ENCODE assay signal across 1 cellular context in the genomic region with DNA sequence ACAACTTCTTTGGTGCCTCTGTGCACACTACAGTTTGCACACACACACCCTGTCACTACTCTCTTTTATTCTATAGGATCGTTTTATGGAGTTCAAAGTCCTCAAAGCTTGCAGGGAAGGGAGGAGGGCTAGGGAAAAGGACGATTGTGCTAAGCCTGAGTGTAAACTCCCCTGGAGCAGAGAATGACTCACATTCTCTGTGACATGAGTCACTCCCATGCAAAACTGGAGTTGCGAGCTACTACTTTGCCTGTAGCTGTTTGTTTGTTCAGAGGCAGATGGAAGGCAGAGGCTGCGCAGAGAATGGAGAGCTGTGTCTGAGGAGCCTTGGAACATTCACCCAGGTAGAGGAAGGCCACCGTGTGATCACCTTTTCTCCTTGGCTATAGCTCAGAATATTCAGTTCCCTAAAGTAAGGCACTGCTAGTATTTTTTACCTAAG.
TF ChIP-seq lines count a peak whose summit lies in the region.

No MANE protein-coding gene starts in this region.

TF ChIP-seq in HepG2, 621 proteins besides CTCF, POLR2A, EP300 and RAD21 (continued from another document and continues in another):
- TF ChIP-seq, protein P1, sequence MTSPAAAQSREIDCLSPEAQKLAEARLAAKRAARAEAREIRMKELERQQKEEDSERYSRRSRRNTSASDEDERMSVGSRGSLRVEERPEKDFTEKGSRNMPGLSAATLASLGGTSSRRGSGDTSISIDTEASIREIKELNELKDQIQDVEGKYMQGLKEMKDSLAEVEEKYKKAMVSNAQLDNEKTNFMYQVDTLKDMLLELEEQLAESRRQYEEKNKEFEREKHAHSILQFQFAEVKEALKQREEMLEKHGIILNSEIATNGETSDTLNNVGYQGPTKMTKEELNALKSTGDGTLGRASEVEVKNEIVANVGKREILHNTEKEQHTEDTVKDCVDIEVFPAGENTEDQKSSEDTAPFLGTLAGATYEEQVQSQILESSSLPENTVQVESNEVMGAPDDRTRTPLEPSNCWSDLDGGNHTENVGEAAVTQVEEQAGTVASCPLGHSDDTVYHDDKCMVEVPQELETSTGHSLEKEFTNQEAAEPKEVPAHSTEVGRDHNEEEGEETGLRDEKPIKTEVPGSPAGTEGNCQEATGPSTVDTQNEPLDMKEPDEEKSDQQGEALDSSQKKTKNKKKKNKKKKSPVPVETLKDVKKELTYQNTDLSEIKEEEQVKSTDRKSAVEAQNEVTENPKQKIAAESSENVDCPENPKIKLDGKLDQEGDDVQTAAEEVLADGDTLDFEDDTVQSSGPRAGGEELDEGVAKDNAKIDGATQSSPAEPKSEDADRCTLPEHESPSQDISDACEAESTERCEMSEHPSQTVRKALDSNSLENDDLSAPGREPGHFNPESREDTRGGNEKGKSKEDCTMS (CRISPR knock-in tag; conservative IDR thresholded peaks at IDR 0.05) = no peak
- no peak for TF ChIP-seq ARNT (IDR thresholded peaks at IDR 0.05)
- TF ChIP-seq ZNF772 (CRISPR knock-in tag; IDR thresholded peaks at IDR 0.05) = peak; percentile 63; the same call in 1 of the 2 replicates
- no peak for TF ChIP-seq SMAD9 (CRISPR knock-in tag; IDR thresholded peaks at IDR 0.05)
- no peak for TF ChIP-seq SETDB1 (CRISPR knock-in tag; IDR thresholded peaks at IDR 0.05; ENCODE audit: borderline replicate concordance)
- peak; percentile 53 for TF ChIP-seq CEBPG (CRISPR knock-in tag; IDR thresholded peaks at IDR 0.05)
- no peak for TF ChIP-seq HNRNPK (IDR thresholded peaks at IDR 0.05; ENCODE audit: low read depth, low read length, poor library complexity, severe bottlenecking)
- no peak for TF ChIP-seq CC2D1A (CRISPR knock-in tag; IDR thresholded peaks at IDR 0.05)
- 0 out of 2 replicates have a peak, but pooled peaks have one; percentile 72 for TF ChIP-seq MEIS2 (CRISPR knock-in tag; IDR thresholded peaks at IDR 0.05)
- TF ChIP-seq BRD4 (CRISPR knock-in tag; IDR thresholded peaks at IDR 0.05) = no peak
- TF ChIP-seq ETV5 (CRISPR knock-in tag; IDR thresholded peaks at IDR 0.05; ENCODE audit: borderline replicate concordance) = peak; percentile 56; the same call in 1 of the 2 replicates
- peak; percentile 57; the same call in 1 of the 2 replicates for TF ChIP-seq ZNF788 (CRISPR knock-in tag; IDR thresholded peaks at IDR 0.05; ENCODE audit: borderline replicate concordance)
- TF ChIP-seq TRIM24 (CRISPR knock-in tag; IDR thresholded peaks at IDR 0.05) = no peak; the same call in none of the 2 replicates
- TF ChIP-seq ZHX2 (IDR thresholded peaks at IDR 0.05; ENCODE audit: low read depth) = no peak
- TF ChIP-seq ZHX2 (CRISPR knock-in tag; IDR thresholded peaks at IDR 0.05; ENCODE audit: borderline replicate concordance) = no peak
- peak; percentile 78 for TF ChIP-seq ZFP90 (CRISPR knock-in tag; IDR thresholded peaks at IDR 0.05; ENCODE audit: borderline replicate concordance)
- TF ChIP-seq ZNF207 (IDR thresholded peaks at IDR 0.05; ENCODE audit: borderline replicate concordance) = no peak
- TF ChIP-seq SUZ12 (IDR thresholded peaks at IDR 0.05; ENCODE audit: low read depth, low read length) = no peak
- TF ChIP-seq ZNF382 (CRISPR knock-in tag; IDR thresholded peaks at IDR 0.05; ENCODE audit: borderline replicate concordance) = no peak
- TF ChIP-seq, protein P2, sequence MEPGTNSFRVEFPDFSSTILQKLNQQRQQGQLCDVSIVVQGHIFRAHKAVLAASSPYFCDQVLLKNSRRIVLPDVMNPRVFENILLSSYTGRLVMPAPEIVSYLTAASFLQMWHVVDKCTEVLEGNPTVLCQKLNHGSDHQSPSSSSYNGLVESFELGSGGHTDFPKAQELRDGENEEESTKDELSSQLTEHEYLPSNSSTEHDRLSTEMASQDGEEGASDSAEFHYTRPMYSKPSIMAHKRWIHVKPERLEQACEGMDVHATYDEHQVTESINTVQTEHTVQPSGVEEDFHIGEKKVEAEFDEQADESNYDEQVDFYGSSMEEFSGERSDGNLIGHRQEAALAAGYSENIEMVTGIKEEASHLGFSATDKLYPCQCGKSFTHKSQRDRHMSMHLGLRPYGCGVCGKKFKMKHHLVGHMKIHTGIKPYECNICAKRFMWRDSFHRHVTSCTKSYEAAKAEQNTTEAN (CRISPR knock-in tag; conservative IDR thresholded peaks at IDR 0.05) = peak; percentile 100
- TF ChIP-seq ARNT2 (CRISPR knock-in tag; IDR thresholded peaks at IDR 0.05; ENCODE audit: low read depth) = no peak
- TF ChIP-seq ZNF597 (CRISPR knock-in tag; IDR thresholded peaks at IDR 0.05) = no peak
- TF ChIP-seq, protein P3, sequence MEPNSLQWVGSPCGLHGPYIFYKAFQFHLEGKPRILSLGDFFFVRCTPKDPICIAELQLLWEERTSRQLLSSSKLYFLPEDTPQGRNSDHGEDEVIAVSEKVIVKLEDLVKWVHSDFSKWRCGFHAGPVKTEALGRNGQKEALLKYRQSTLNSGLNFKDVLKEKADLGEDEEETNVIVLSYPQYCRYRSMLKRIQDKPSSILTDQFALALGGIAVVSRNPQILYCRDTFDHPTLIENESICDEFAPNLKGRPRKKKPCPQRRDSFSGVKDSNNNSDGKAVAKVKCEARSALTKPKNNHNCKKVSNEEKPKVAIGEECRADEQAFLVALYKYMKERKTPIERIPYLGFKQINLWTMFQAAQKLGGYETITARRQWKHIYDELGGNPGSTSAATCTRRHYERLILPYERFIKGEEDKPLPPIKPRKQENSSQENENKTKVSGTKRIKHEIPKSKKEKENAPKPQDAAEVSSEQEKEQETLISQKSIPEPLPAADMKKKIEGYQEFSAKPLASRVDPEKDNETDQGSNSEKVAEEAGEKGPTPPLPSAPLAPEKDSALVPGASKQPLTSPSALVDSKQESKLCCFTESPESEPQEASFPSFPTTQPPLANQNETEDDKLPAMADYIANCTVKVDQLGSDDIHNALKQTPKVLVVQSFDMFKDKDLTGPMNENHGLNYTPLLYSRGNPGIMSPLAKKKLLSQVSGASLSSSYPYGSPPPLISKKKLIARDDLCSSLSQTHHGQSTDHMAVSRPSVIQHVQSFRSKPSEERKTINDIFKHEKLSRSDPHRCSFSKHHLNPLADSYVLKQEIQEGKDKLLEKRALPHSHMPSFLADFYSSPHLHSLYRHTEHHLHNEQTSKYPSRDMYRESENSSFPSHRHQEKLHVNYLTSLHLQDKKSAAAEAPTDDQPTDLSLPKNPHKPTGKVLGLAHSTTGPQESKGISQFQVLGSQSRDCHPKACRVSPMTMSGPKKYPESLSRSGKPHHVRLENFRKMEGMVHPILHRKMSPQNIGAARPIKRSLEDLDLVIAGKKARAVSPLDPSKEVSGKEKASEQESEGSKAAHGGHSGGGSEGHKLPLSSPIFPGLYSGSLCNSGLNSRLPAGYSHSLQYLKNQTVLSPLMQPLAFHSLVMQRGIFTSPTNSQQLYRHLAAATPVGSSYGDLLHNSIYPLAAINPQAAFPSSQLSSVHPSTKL (CRISPR knock-in tag; IDR thresholded peaks at IDR 0.05) = peak; percentile 93
- TF ChIP-seq CCAR2 (optimal IDR thresholded peaks at IDR 0.05; ENCODE audit: low read depth, low read length) = no peak
- TF ChIP-seq ZFP37 (CRISPR knock-in tag; IDR thresholded peaks at IDR 0.05; ENCODE audit: borderline replicate concordance) = no peak
- no peak for TF ChIP-seq ETS1 (CRISPR knock-in tag; IDR thresholded peaks at IDR 0.05)
- peak; percentile 83 for TF ChIP-seq MIER3 (CRISPR knock-in tag; IDR thresholded peaks at IDR 0.05; ENCODE audit: borderline replicate concordance)
- TF ChIP-seq ZNF670 (CRISPR knock-in tag; IDR thresholded peaks at IDR 0.05; ENCODE audit: borderline replicate concordance) = no peak
- TF ChIP-seq ADNP (CRISPR knock-in tag; IDR thresholded peaks at IDR 0.05) = no peak
- TF ChIP-seq CREM (IDR thresholded peaks at IDR 0.05) = peak; percentile 36; the same call in 1 of the 2 replicates
- no peak for TF ChIP-seq CREM (CRISPR knock-in tag; IDR thresholded peaks at IDR 0.05)
- TF ChIP-seq TMF1 (CRISPR knock-in tag; IDR thresholded peaks at IDR 0.05; ENCODE audit: low read depth) = no peak
- TF ChIP-seq ZNF616 (CRISPR knock-in tag; IDR thresholded peaks at IDR 0.05; ENCODE audit: low read depth) = no peak
- TF ChIP-seq ZNF879 (CRISPR knock-in tag; IDR thresholded peaks at IDR 0.05) = no peak
- peak; percentile 55; the same call in 1 of the 2 replicates for TF ChIP-seq ZNF430 (CRISPR knock-in tag; IDR thresholded peaks at IDR 0.05)
- no peak for TF ChIP-seq NKX3-1 (CRISPR knock-in tag; IDR thresholded peaks at IDR 0.05)
- no peak for TF ChIP-seq ZNF607 (CRISPR knock-in tag; IDR thresholded peaks at IDR 0.05; ENCODE audit: borderline replicate concordance)
